In genomic region chr5:146059349-146060220, GRCh38 we compare ENCODE assay signal across 1 cellular context.
TF ChIP-seq lines count a peak whose summit lies in the region.

No MANE protein-coding gene starts in this region.

TF ChIP-seq in GM23338, 12 proteins besides CTCF, POLR2A, EP300 and RAD21:
- TF ChIP-seq, protein P1, sequence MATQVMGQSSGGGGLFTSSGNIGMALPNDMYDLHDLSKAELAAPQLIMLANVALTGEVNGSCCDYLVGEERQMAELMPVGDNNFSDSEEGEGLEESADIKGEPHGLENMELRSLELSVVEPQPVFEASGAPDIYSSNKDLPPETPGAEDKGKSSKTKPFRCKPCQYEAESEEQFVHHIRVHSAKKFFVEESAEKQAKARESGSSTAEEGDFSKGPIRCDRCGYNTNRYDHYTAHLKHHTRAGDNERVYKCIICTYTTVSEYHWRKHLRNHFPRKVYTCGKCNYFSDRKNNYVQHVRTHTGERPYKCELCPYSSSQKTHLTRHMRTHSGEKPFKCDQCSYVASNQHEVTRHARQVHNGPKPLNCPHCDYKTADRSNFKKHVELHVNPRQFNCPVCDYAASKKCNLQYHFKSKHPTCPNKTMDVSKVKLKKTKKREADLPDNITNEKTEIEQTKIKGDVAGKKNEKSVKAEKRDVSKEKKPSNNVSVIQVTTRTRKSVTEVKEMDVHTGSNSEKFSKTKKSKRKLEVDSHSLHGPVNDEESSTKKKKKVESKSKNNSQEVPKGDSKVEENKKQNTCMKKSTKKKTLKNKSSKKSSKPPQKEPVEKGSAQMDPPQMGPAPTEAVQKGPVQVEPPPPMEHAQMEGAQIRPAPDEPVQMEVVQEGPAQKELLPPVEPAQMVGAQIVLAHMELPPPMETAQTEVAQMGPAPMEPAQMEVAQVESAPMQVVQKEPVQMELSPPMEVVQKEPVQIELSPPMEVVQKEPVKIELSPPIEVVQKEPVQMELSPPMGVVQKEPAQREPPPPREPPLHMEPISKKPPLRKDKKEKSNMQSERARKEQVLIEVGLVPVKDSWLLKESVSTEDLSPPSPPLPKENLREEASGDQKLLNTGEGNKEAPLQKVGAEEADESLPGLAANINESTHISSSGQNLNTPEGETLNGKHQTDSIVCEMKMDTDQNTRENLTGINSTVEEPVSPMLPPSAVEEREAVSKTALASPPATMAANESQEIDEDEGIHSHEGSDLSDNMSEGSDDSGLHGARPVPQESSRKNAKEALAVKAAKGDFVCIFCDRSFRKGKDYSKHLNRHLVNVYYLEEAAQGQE (IDR thresholded peaks at IDR 0.05; ENCODE audit: unreplicated experiment), result no peak
- TF ChIP-seq EZH2 (IDR thresholded peaks at IDR 0.05; ENCODE audit: low read depth, unreplicated experiment) (no peak), JUNB (IDR thresholded peaks at IDR 0.05; ENCODE audit: unreplicated experiment) (no peak), POLR2AphosphoS5 (IDR thresholded peaks at IDR 0.05; ENCODE audit: low read depth) (no peak), NANOG (IDR thresholded peaks at IDR 0.05; ENCODE audit: borderline replicate concordance) (no peak), EZH2phosphoT487 (IDR thresholded peaks at IDR 0.05; ENCODE audit: unreplicated experiment) (no peak), ZNF462 (CRISPR knock-in tag; IDR thresholded peaks at IDR 0.05) (no peak), ETS1 (IDR thresholded peaks at IDR 0.05) (no peak)
